Comparison of ENCODE assay signal across 13 cellular contexts in genomic region chr15:61335998-61336648, GRCh38.
"Had no signal": no experiment of that assay in that cellular context is flagged by ENCODE, and none has a peak within 500 bp of the region (broad histone marks: within the 10 kb centered on the region; RNA-seq: fewer than 3 reads in every experiment).

No MANE protein-coding gene starts in this region.

- H3K4me3 ChIP-seq: adrenal gland, gastroesophageal sphincter, psoas muscle, testis had no signal

- H3K27me3 ChIP-seq: gastroesophageal sphincter, testis had no signal

- ATAC-seq: gastroesophageal sphincter; psoas muscle; stimulated activated naive CD8-positive, alpha-beta T cell treated with anti-CD3 and anti-CD28 coated beads, Interleukin-15, Interleukin-2, amounts not matched to agents 100 U/mL and 50 U/mL, for 24 hours had no signal

- DNase-seq: activated CD4-positive, alpha-beta T cell treated with anti-CD3 and anti-CD28 coated beads, Interleukin-2, amount 50 U/mL, for 1 hour; activated naive CD4-positive, alpha-beta T cell treated with anti-CD3 and anti-CD28 coated beads, Interleukin-2, amount 50 U/mL, for 16 hours; adrenal gland; caudate nucleus; effector memory CD4-positive, alpha-beta T cell; occipital lobe; psoas muscle; stimulated activated CD4-positive, alpha-beta T cell treated with anti-CD3 and anti-CD28 coated beads, Interleukin-4, amount 100 ng/mL, for 1 hour; stimulated activated CD8-positive, alpha-beta memory T cell treated with anti-CD3 and anti-CD28 coated beads, Interleukin-4, amount 100 ng/mL, for 48 hours; stimulated activated naive CD8-positive, alpha-beta T cell treated with anti-CD3 and anti-CD28 coated beads, Interleukin-15, Interleukin-2, amounts not matched to agents 100 U/mL and 50 U/mL, for 24 hours; T-helper 2 cell; testis had no signal

- H3K9me3 ChIP-seq: adrenal gland, psoas muscle, testis had no signal

- H3K36me3 ChIP-seq: adrenal gland, gastroesophageal sphincter had no signal
